In the genomic region with DNA sequence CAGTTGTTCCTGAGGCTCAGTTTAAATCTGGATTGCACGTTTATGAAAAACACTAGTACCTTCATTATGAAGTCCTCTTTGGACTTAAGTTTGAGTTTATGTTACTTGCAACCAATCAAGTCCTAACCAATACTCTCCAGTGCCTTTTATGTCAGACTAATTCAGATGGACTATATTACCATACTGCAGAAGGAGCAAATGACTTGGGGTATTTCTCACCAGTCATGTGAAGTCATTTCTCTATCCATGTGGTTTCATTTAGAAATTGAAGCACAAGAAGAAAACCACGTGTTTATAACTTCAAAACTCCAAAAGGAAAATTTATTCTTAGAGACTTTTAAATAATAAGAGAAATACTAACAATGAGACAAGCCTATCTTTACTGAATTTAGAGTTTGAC, we compare ENCODE assay signal across 14 cellular contexts.
"Had no signal": no experiment of that assay in that cellular context is flagged by ENCODE, and none has a peak within 500 bp of the region (broad histone marks: within the 10 kb centered on the region; RNA-seq: fewer than 3 reads in every experiment).

No MANE protein-coding gene starts in this region.

- H3K27me3 ChIP-seq: breast epithelium, stomach had no signal

- H3K4me3 ChIP-seq: breast epithelium, stomach, thoracic aorta had no signal

- DNase-seq: activated CD4-positive, alpha-beta T cell treated with anti-CD3 and anti-CD28 coated beads, Interleukin-2, amount 50 U/mL, for 4 hours; activated CD4-positive, CD25-positive, alpha-beta regulatory T cell treated with anti-CD3 and anti-CD28 coated beads, Interleukin-2, amount 50 U/mL, for 72 hours; activated gamma-delta T cell; activated naive CD8-positive, alpha-beta T cell treated with anti-CD3 and anti-CD28 coated beads, Interleukin-2, amount 10 ng/mL, durations not matched to agents 7 days and 5 days; activated T-cell treated with anti-CD3 and anti-CD28 coated beads, Interleukin-2, amount 50 U/mL, for 4 hours; aorta; endodermal cell; erythroblast; islet precursor cell; mammary epithelial cell; stomach had no signal

- ATAC-seq: activated T-cell treated with anti-CD3 and anti-CD28 coated beads, Interleukin-2, amount 50 U/mL, for 4 hours; left lobe of liver had no signal

- H3K4me1 ChIP-seq: breast epithelium, stomach had no signal

- H3K27ac ChIP-seq: breast epithelium, stomach, thoracic aorta had no signal

- H3K36me3 ChIP-seq: breast epithelium, stomach, thoracic aorta had no signal

- H3K9me3 ChIP-seq: breast epithelium, stomach, thoracic aorta had no signal
